Comparison of ENCODE assay signal across 2 cellular contexts in genomic region chr3:194397757-194398312, GRCh38.
TF ChIP-seq lines count a peak whose summit lies in the region.

No MANE protein-coding gene starts in this region.

TF ChIP-seq in SK-N-SH treated with all-trans-retinoic acid at 6 μM for 48 hours, 23 proteins besides CTCF, POLR2A, EP300 and RAD21 (continued from another document):
- no peak for TF ChIP-seq POU6F1 (CRISPR knock-in tag; IDR thresholded peaks at IDR 0.05; ENCODE audit: borderline replicate concordance, low read depth)
- TF ChIP-seq ARNTL (CRISPR knock-in tag; IDR thresholded peaks at IDR 0.05; ENCODE audit: borderline replicate concordance, low read depth): no peak
- TF ChIP-seq GLIS3 (CRISPR knock-in tag; IDR thresholded peaks at IDR 0.05): no peak
- TF ChIP-seq TCF4 (CRISPR knock-in tag; IDR thresholded peaks at IDR 0.05; ENCODE audit: borderline replicate concordance): no peak
- TF ChIP-seq CREB5 (CRISPR knock-in tag; IDR thresholded peaks at IDR 0.05; ENCODE audit: low read depth): no peak
- no peak for TF ChIP-seq TSHZ2 (CRISPR knock-in tag; IDR thresholded peaks at IDR 0.05)
- no peak for TF ChIP-seq ZNF565 (CRISPR knock-in tag; conservative IDR thresholded peaks at IDR 0.05; ENCODE audit: low read depth)
- no peak for TF ChIP-seq ZFP30 (CRISPR knock-in tag; IDR thresholded peaks at IDR 0.05)

TF ChIP-seq in SK-N-SH, 30 proteins besides CTCF, POLR2A, EP300 and RAD21 (continued from another document):
- no peak for TF ChIP-seq REST (IDR thresholded peaks at IDR 0.05; ENCODE audit: low read depth, low read length)
- no peak for TF ChIP-seq ELF1 (IDR thresholded peaks at IDR 0.05)
- no peak for TF ChIP-seq GATA2 (CRISPR knock-in tag; IDR thresholded peaks at IDR 0.05)
- TF ChIP-seq JUND (IDR thresholded peaks at IDR 0.05): no peak
